Comparison of ENCODE assay signal across 30 cellular contexts in genomic region chr9:133495327-133496293, GRCh38. TPM values are rescaled to one million over a fixed set of nuclear protein-coding genes. Genes with fewer than 3 reads are reported as not detected.
"Had no signal": no experiment of that assay in that cellular context is flagged by ENCODE, and none has a peak within 500 bp of the region (broad histone marks: within the 10 kb centered on the region; RNA-seq: fewer than 3 reads in every experiment).

No MANE protein-coding gene starts in this region.

- DNase-seq: activated CD4-positive, alpha-beta T cell treated with anti-CD3 and anti-CD28 coated beads for 4 hours; activated CD4-positive, alpha-beta T cell treated with anti-CD3 and anti-CD28 coated beads, Interleukin-2, amount 50 U/mL, for 4 hours; activated effector memory CD4-positive, alpha-beta T cell treated with Interleukin-2 at 50 U/mL for 16 hours; activated naive CD4-positive, alpha-beta T cell treated with Interleukin-2 at 50 U/mL for 16 hours; activated T-cell treated with anti-CD3 and anti-CD28 coated beads for 4 hours; activated T-cell treated with anti-CD3 and anti-CD28 coated beads, Interleukin-2, amount 50 U/mL, for 72 hours; anterior cingulate cortex; body of pancreas; endodermal cell; foreskin fibroblast; head of caudate nucleus; hypothalamus; left ventricle myocardium inferior; mammary epithelial cell; retina; stimulated activated naive CD4-positive, alpha-beta T cell; tibial artery had no signal

- H3K27me3 ChIP-seq: body of pancreas, cardiac muscle cell, neutrophil, ovary had no signal

- H3K4me3 ChIP-seq: body of pancreas, cardiac muscle cell, left ventricle myocardium inferior, ovary, prostate gland, suprapubic skin, tibial artery had no signal

- FAIRE-seq: TTC549 had no signal

- H3K27ac ChIP-seq: body of pancreas, cardiac muscle cell, left ventricle myocardium inferior, neutrophil, ovary, prostate gland, suprapubic skin, tibial artery, VCaP had no signal

- ATAC-seq: activated T-cell treated with anti-CD3 and anti-CD28 coated beads, Interleukin-2, amount 50 U/mL, for 72 hours; body of pancreas; esophagus mucosa had no signal

- H3K9me3 ChIP-seq: body of pancreas, left ventricle myocardium inferior, neutrophil, ovary, prostate gland, suprapubic skin, tibial artery had no signal

- H3K4me1 ChIP-seq: prostate gland had no signal

- H3K36me3 ChIP-seq: cardiac muscle cell, left ventricle myocardium inferior, neutrophil, ovary, prostate gland, suprapubic skin, tibial artery had no signal

RNA-seq across cellular contexts. Expression of gene MYMK, which starts 29.1 kb away (rescaled TPM):
- total RNA-seq: activated T-cell treated with anti-CD3 and anti-CD28 coated beads, Interleukin-2, amount 50 U/mL, for 72 hours; body of pancreas; cardiac muscle cell; cerebellum; endodermal cell; esophagus mucosa; left ventricle myocardium inferior; mammary epithelial cell; mucosa of gallbladder; ovary; prostate gland; suprapubic skin; T-helper 1 cell treated with Interleukin-12 subunit alpha and Interleukin-12 subunit beta and Interleukin-4 antibody, amounts not matched to agents 30 ng/mL and 1 ng/mL, for 36 hours; ureter had no signal
- polyA plus RNA-seq: adipose tissue, cardiac muscle cell, mammary epithelial cell, ovary had no signal

RNA-seq across cellular contexts. Expression of gene ADAMTSL2, which starts 38.9 kb away (rescaled TPM):
- total RNA-seq: T-helper 1 cell treated with Interleukin-12 subunit alpha and Interleukin-12 subunit beta and Interleukin-4 antibody, amounts not matched to agents 30 ng/mL and 1 ng/mL, for 36 hours had no signal
- polyA plus RNA-seq: mammary epithelial cell had no signal
